ENCODE assay signal across 17 cellular contexts in the genomic region with DNA sequence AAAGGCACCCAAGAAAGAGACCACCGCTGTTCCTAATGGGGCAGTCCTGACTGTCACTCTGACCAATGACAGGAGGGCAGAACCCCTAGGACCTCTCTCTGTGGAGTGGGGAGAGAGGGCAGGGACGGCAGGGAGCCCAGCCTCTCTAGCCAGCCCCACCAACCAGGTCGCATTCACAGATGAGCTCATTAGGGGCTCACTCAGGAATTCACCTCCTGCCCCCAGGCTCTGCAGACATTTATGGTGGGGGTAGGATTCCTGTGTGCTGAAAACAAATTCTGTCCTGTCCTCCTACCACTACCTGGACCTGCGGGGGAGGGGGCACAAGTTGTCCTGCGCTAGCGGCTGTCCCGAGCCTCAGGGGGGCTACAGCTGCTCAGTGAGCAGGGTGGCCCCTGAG. TPM values are rescaled to one million over a fixed set of nuclear protein-coding genes. Genes with fewer than 3 reads are reported as not detected.
DNase-seq lines count a peak whose midpoint lies in the region; ATAC-seq and TF ChIP-seq lines count a peak whose summit lies in the region.
"Had no signal": no experiment of that assay in that cellular context is flagged by ENCODE, and none has a peak within 500 bp of the region (broad histone marks: within the 10 kb centered on the region; RNA-seq: fewer than 3 reads in every experiment).

No MANE protein-coding gene starts in this region.

- no peak overlapping the region for H3K4me3 Mint-ChIP-seq in endodermal cell
- H3K4me3 Mint-ChIP-seq: IgD-negative memory B cell had no signal

- H3K4me3 ChIP-seq in HUES48 (ENCODE audit: low read depth, low read length), result 0 out of 2 replicates have a peak overlapping the region, but pooled peaks have one; percentile 12
- H3K4me3 ChIP-seq in endodermal cell (ENCODE audit: low read length), result no peak overlapping the region
- no peak overlapping the region for H3K4me3 ChIP-seq in dorsolateral prefrontal cortex

- H3K9me3 Mint-ChIP-seq in endodermal cell, result no peaks in the 10 kb centered on the region

- H3K27me3 Mint-ChIP-seq in endodermal cell (ENCODE audit: insufficient read depth), result peaks cover 5% of the 10 kb centered on the region

- intact Hi-C loops in dorsolateral prefrontal cortex (cut with DNase I), result no loop called here

- H3K4me1 ChIP-seq in HUES48 (ENCODE audit: control insufficient read depth, insufficient read depth, low read length), result peaks cover 15% of the 10 kb centered on the region
- peaks cover 7% of the 10 kb centered on the region for H3K4me1 ChIP-seq in endodermal cell (ENCODE audit: control insufficient read depth, insufficient read depth, low read length)

- no peak overlapping the region for H3K27ac Mint-ChIP-seq in endodermal cell
- H3K27ac Mint-ChIP-seq: IgD-negative memory B cell had no signal

- H3K36me3 ChIP-seq in HUES48 (ENCODE audit: control insufficient read depth, insufficient read depth, low read length) (no peaks in the 10 kb centered on the region), endodermal cell (ENCODE audit: control insufficient read depth, insufficient read depth, low read length) (no peaks in the 10 kb centered on the region)

- H3K9me3 ChIP-seq in HUES48 (ENCODE audit: control insufficient read depth, insufficient read depth, low read length) (no peaks in the 10 kb centered on the region), endodermal cell (ENCODE audit: control insufficient read depth, low read length) (no peaks in the 10 kb centered on the region)

- no peak for ATAC-seq in omental fat pad (ENCODE audit: low FRiP score)

- H3K9ac ChIP-seq in HUES48 (ENCODE audit: low read depth, low read length) (0 out of 2 replicates have a peak overlapping the region, but pooled peaks have one; percentile 27), endodermal cell (ENCODE audit: extremely low read depth, low read length, poor library complexity, severe bottlenecking) (no peak overlapping the region)

- no peaks in the 10 kb centered on the region for H3K36me3 Mint-ChIP-seq in endodermal cell (ENCODE audit: low read depth)
- H3K36me3 Mint-ChIP-seq: IgD-negative memory B cell had no signal

- no peak for TF ChIP-seq CTCF in endodermal cell (conservative IDR thresholded peaks at IDR 0.05)
- no peak for TF ChIP-seq CTCF in dorsolateral prefrontal cortex (IDR thresholded peaks at IDR 0.05 in 54 of 56, conservative IDR thresholded peaks at IDR 0.05 in 2 of 56; ENCODE audit: low read depth in 1 of 56, partially characterized antibody in 56 of 56)
- TF ChIP-seq CTCF in omental fat pad (IDR thresholded peaks at IDR 0.05), result no peak

- peaks cover 13% of the 10 kb centered on the region for H3K4me1 Mint-ChIP-seq in endodermal cell

- DNase-seq in endodermal cell, result peak; percentile 84
- DNase-seq in left kidney (ENCODE audit: low read depth, low spot score), result peak; percentile 50
- no peak for DNase-seq in NCI-H748 (lab: John Stamatoyannopoulos, UW; ENCODE audit: unreplicated experiment)
- DNase-seq in dorsolateral prefrontal cortex, result no peak
- DNase-seq in hippocampal formation (lab: John Stamatoyannopoulos, UW), result no peak
- DNase-seq in omental fat pad (ENCODE audit: low spot score), result no peak
- DNase-seq: AML-193, DMS79, Karpas-422, NCI-H1436, NCI-H1930, NCI-H226 had no signal

- peak overlapping the region; percentile 28 for H3K27ac ChIP-seq in HUES48 (ENCODE audit: low read depth, low read length)
- H3K27ac ChIP-seq in endodermal cell (ENCODE audit: low read depth, low read length), result no peak overlapping the region
- peak overlapping the region in 1 of 59 donors; percentile 73 for H3K27ac ChIP-seq in dorsolateral prefrontal cortex
- H3K27ac ChIP-seq: C4-2B had no signal

- H3K27me3 ChIP-seq in HUES48 (ENCODE audit: control insufficient read depth, insufficient read depth, low read length) (no peaks in the 10 kb centered on the region), endodermal cell (ENCODE audit: control insufficient read depth, insufficient read depth, low read length, poor library complexity, severe bottlenecking) (no peaks in the 10 kb centered on the region), dorsolateral prefrontal cortex (peaks cover 0 to 11% (median 0%) of the 10 kb centered on the region in 45 donors)

- 0 to 72% methylated on average over 1 to 6 of the region's 7 CpGs for WGBS in endodermal cell (ENCODE audit: insufficient coverage in 1 of 2, insufficient read length in 1 of 2), 2 experiments

RNA-seq across cellular contexts. Expression of gene GPRC5C, which starts 27.7 kb away (rescaled TPM):
- 10 to 100 TPM; 57.0 to 73.4 TPM for total RNA-seq in endodermal cell
- polyA plus RNA-seq in endodermal cell (2013, experiment 1 of 2), result 24.5 TPM
- polyA plus RNA-seq in endodermal cell (2013, experiment 2 of 2), result 23.3 TPM
- total RNA-seq in dorsolateral prefrontal cortex, result 10 to 100 TPM in 111 of 120 experiments, 1 to 10 TPM in 9; 5.4 to 38.5 (median 15.7) TPM
- 10 to 100 TPM; 11.5 to 29.0 (median 16.0) TPM for total RNA-seq in omental fat pad

RNA-seq across cellular contexts. Expression of gene GPR142, which starts 36.9 kb away (rescaled TPM):
- total RNA-seq in endodermal cell (under 1 TPM; 0.29 to 0.92 TPM), dorsolateral prefrontal cortex (1 to 10 TPM in 8 of 120 experiments, under 1 TPM in 41, not detected in 71; 0.29 to 1.5 (median 0.63) TPM), omental fat pad (not detected)
- 0.21 TPM for polyA plus RNA-seq in endodermal cell (2013, experiment 1 of 2)
- not detected for polyA plus RNA-seq in endodermal cell (2013, experiment 2 of 2)
- total RNA-seq: G401, MCF 10A had no signal
- polyA plus RNA-seq: IgD-negative memory B cell had no signal

RNA-seq across cellular contexts. Expression of gene BTBD17, which starts 42.5 kb away (rescaled TPM):
- under 1 TPM in 1 of 2 donors, not detected in 1; 0.18 TPM for total RNA-seq in endodermal cell
- polyA plus RNA-seq in endodermal cell (2013, experiment 1 of 2), result 14.0 TPM
- polyA plus RNA-seq in endodermal cell (2013, experiment 2 of 2), result 12.0 TPM
- total RNA-seq in dorsolateral prefrontal cortex, result 1 to 10 TPM in 98 of 120 experiments, under 1 TPM in 22; 0.28 to 6.4 (median 1.6) TPM
- total RNA-seq in omental fat pad, result under 1 TPM in 1 of 4 donors, not detected in 3; 0.36 TPM
- total RNA-seq: G401, MCF 10A had no signal
- polyA plus RNA-seq: IgD-negative memory B cell had no signal

Comparison
In these comparisons a context has a peak if more than half of its experiments do, and no peak if none do; other contexts are left out.
1. DNase-seq: peak in endodermal cell (single experiment) and left kidney (single experiment); none in NCI-H748 (single experiment), dorsolateral prefrontal cortex (0 of 10), hippocampal formation (0 of 2) and omental fat pad (single experiment).